In the genomic region with DNA sequence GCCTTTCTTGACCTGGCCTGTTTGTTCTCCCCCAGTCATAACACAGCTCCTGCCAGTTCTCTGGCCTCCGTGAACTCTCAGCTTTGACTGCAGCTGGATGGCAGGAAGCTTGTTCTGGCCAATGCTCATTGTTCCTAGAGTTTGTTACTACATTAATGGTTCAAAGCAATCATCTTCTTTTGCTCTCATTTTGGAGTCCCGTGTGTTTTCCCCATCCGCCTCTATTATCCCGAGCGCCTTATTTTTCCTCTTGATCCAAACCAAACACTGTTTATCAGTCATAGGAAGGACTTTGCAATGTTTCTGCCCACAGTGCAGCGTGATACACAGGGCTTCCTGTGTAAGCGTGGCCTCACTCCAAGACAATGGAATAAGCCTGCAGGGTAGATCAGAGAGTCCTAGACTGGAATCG, we compare ENCODE assay signal across 14 cellular contexts.
A peak's percentile ranks its signal among the peaks of the same experiment; 100 is the strongest.
DNase-seq lines count a peak whose midpoint lies in the region; ATAC-seq and TF ChIP-seq lines count a peak whose summit lies in the region.
"Had no signal": no experiment of that assay in that cellular context is flagged by ENCODE, and none has a peak within 500 bp of the region (broad histone marks: within the 10 kb centered on the region; RNA-seq: fewer than 3 reads in every experiment).

No MANE protein-coding gene starts in this region.

- no peak overlapping the region for H3K27ac Mint-ChIP-seq in GM23338
- H3K27ac Mint-ChIP-seq: H9 had no signal

- H2AFZ ChIP-seq in GM23248 (peak overlapping the region; percentile 17), hepatocyte (peak overlapping the region; percentile 17), GM23338 (no peak overlapping the region)

- H3K4me3 ChIP-seq in GM23248 (no peak overlapping the region), hepatocyte (no peak overlapping the region), psoas muscle (no peak overlapping the region), GM23338 (no peak overlapping the region)
- H3K4me3 ChIP-seq: BLaER1 had no signal

- H3K27me3 Mint-ChIP-seq in GM23338 (ENCODE audit: insufficient read depth, low read depth, poor library complexity): peaks cover 2% of the 10 kb centered on the region

- intact Hi-C loops in psoas muscle (cut with DNase I): no loop called here

- in situ Hi-C loops in GM23248 (cut with MboI): no loop called here

- no peaks in the 10 kb centered on the region for H3K9me2 ChIP-seq in GM23248 (ENCODE audit: insufficient read depth)
- H3K9me2 ChIP-seq in hepatocyte (replicated peaks; ENCODE audit: insufficient read depth): no peaks in the 10 kb centered on the region
- 0 out of 2 replicates have a peak, but pooled peaks cover 4% of the 10 kb centered on the region for H3K9me2 ChIP-seq in GM23338 (ENCODE audit: insufficient read depth)

- H3K36me3 ChIP-seq in GM23248 (ENCODE audit: low read depth): no peaks in the 10 kb centered on the region
- H3K36me3 ChIP-seq in hepatocyte (replicated peaks; ENCODE audit: insufficient read depth, low read depth): no peaks in the 10 kb centered on the region
- H3K36me3 ChIP-seq in psoas muscle (ENCODE audit: insufficient read depth in 1 of 2, low read depth in 1 of 2): no peaks in the 10 kb centered on the region
- no peaks in the 10 kb centered on the region for H3K36me3 ChIP-seq in GM23338 (ENCODE audit: insufficient read depth)
- H3K36me3 ChIP-seq: BLaER1 had no signal

- H3K9me3 ChIP-seq in GM23248 (ENCODE audit: low read depth) (no peaks in the 10 kb centered on the region), hepatocyte (ENCODE audit: low read depth) (no peaks in the 10 kb centered on the region), psoas muscle (no peaks in the 10 kb centered on the region)
- H3K9me3 ChIP-seq: BLaER1 had no signal

- peaks cover 6% of the 10 kb centered on the region; the same call in 2 of the 3 replicates for H3K4me1 Mint-ChIP-seq in GM23338

- no peaks in the 10 kb centered on the region for H3K36me3 Mint-ChIP-seq in GM23338 (ENCODE audit: low read depth)

- no peaks in the 10 kb centered on the region for H3F3A ChIP-seq in GM23248 (ENCODE audit: insufficient read depth)
- no peaks in the 10 kb centered on the region for H3F3A ChIP-seq in GM23338 (replicated peaks; ENCODE audit: low read depth)

- no peak overlapping the region for H3K4me3 Mint-ChIP-seq in GM23338
- H3K4me3 Mint-ChIP-seq: H9 had no signal

- ATAC-seq in psoas muscle (peak in 3 of 4 donors; percentile 56 to 67 (median 65)), HG03196 (IDR thresholded peaks at IDR 0.05; ENCODE audit: unreplicated experiment) (no peak), GM23338 (no peak), HG02623 (IDR thresholded peaks at IDR 0.05; ENCODE audit: unreplicated experiment) (no peak)

- whole genome bisulfite sequencing in GM23248 (ENCODE audit: low coverage in 1 of 2, low lambda C conversion rate in 2 of 2, missing lambda C conversion rate in 2 of 2), 2 experiments: 48% methylated on average over 8 of the region's 8 CpGs
- WGBS in hepatocyte (ENCODE audit: low lambda C conversion rate, missing lambda C conversion rate): 62% methylated on average over 8 of the region's 8 CpGs
- 43 to 55% (median 54%) methylated on average over 8 of the region's 8 CpGs for WGBS in psoas muscle, 3 donors

- peak; percentile 63 for DNase-seq in GM23248
- DNase-seq in dermis microvascular lymphatic vessel endothelial cell (ENCODE audit: low read depth in 2 of 2): peak; percentile 86 to 97
- DNase-seq in hepatocyte (ENCODE audit: low spot score): no peak
- DNase-seq in psoas muscle: no peak
- DNase-seq in GM23338 (ENCODE audit: low spot score): no peak
- DNase-seq in OCI-M2 (lab: John Stamatoyannopoulos, UW; ENCODE audit: unreplicated experiment): no peak
- DNase-seq: activated CD4-positive, alpha-beta T cell treated with anti-CD3 and anti-CD28 coated beads, Interleukin-2, amount 50 U/mL, for 4 hours; activated naive CD4-positive, alpha-beta T cell treated with Interleukin-2 at 50 U/mL for 16 hours; H9; kidney; NCI-H510A treated with DMSO at 0.1 percent for 48 hours had no signal

- H4K20me1 ChIP-seq in GM23248 (ENCODE audit: insufficient read depth): no peaks in the 10 kb centered on the region
- no peaks in the 10 kb centered on the region for H4K20me1 ChIP-seq in hepatocyte (ENCODE audit: insufficient read depth, poor library complexity, severe bottlenecking)
- H4K20me1 ChIP-seq in GM23338 (replicated peaks; ENCODE audit: insufficient read depth): no peaks in the 10 kb centered on the region
- H4K20me1 ChIP-seq: BLaER1 had no signal

- H3K79me2 ChIP-seq in GM23248 (ENCODE audit: insufficient read depth) (no peaks in the 10 kb centered on the region), hepatocyte (no peaks in the 10 kb centered on the region), GM23338 (replicated peaks; ENCODE audit: insufficient read depth) (no peaks in the 10 kb centered on the region)

- H3K4me2 ChIP-seq in GM23248 (ENCODE audit: unreplicated experiment): peak overlapping the region; percentile 8
- H3K4me2 ChIP-seq in hepatocyte: no peak overlapping the region
- H3K4me2 ChIP-seq in GM23338: no peak overlapping the region

- TF ChIP-seq CTCF in hepatocyte (IDR thresholded peaks at IDR 0.05; ENCODE audit: poor library complexity) (no peak), psoas muscle (IDR thresholded peaks at IDR 0.05) (no peak), GM23338 (conservative IDR thresholded peaks at IDR 0.05; ENCODE audit: low read depth in 2 of 2) (no peak)

- H3K27ac ChIP-seq in GM23248 (no peak overlapping the region), hepatocyte (peak overlapping the region; percentile 31), psoas muscle (no peak overlapping the region), GM23338 (ENCODE audit: low read depth) (no peak overlapping the region)
- H3K27ac ChIP-seq: BLaER1 had no signal

- H3K4me1 ChIP-seq in GM23248 (ENCODE audit: insufficient read depth) (peaks cover 11% of the 10 kb centered on the region), hepatocyte (ENCODE audit: insufficient read depth) (peaks cover 9% of the 10 kb centered on the region), psoas muscle (no peaks in the 10 kb centered on the region), GM23338 (ENCODE audit: insufficient read depth) (no peaks in the 10 kb centered on the region)

- no peaks in the 10 kb centered on the region for H3K27me3 ChIP-seq in GM23248 (replicated peaks; ENCODE audit: insufficient read depth)
- no peaks in the 10 kb centered on the region for H3K27me3 ChIP-seq in hepatocyte
- H3K27me3 ChIP-seq in psoas muscle (ENCODE audit: insufficient read depth in 3 of 3, low read length in 2 of 3): no peaks in the 10 kb centered on the region
- H3K27me3 ChIP-seq in GM23338 (ENCODE audit: insufficient read depth): no peaks in the 10 kb centered on the region
- H3K27me3 ChIP-seq: BLaER1 had no signal

- H3K9ac ChIP-seq in GM23248: no peak overlapping the region
- H3K9ac ChIP-seq: BLaER1 had no signal

- H3K9me3 Mint-ChIP-seq in GM23338: no peaks in the 10 kb centered on the region
- H3K9me3 Mint-ChIP-seq: H9 had no signal

TF ChIP-seq in GM23338, 12 proteins besides CTCF, POLR2A, EP300 and RAD21 (continues in another document):
- TF ChIP-seq STAT1 (IDR thresholded peaks at IDR 0.05; ENCODE audit: unreplicated experiment) (no peak), EZH2 (IDR thresholded peaks at IDR 0.05; ENCODE audit: low read depth, unreplicated experiment) (no peak), ZNF331 (CRISPR knock-in tag; IDR thresholded peaks at IDR 0.05; ENCODE audit: low read depth) (no peak)

Comparison
In these comparisons a context has a peak if more than half of its experiments do, and no peak if none do; other contexts are left out.
1. DNase-seq: peak in GM23248 (single experiment) and dermis microvascular lymphatic vessel endothelial cell (2 of 2); none in hepatocyte (single experiment), psoas muscle (0 of 2), GM23338 (single experiment) and OCI-M2 (single experiment).
2. ATAC-seq: peak in psoas muscle (3 of 4); none in HG03196 (single experiment), GM23338 (single experiment) and HG02623 (single experiment).